In the genomic region with DNA sequence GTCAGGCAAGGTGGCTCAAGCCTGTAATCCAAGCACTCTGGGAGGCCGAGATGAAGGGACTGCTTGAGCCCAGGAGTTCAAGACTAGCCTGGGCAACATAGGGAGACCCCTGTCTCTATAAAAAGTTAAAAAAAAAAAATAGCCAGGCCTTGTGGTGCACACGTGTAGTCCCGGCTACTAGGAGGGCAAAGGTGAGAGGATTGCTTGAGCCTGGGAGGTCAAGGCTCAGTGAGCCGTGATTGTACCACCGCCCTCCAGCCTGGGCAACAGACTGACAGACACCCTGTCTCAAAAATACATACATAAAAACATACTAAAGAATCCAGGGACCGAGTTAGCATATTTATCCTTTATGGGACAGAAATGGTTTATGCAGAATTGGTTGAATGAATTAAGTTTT, we compare ENCODE assay signal across 13 cellular contexts. TPM values are rescaled to one million over a fixed set of nuclear protein-coding genes. Genes with fewer than 3 reads are reported as not detected.
"Had no signal": no experiment of that assay in that cellular context is flagged by ENCODE, and none has a peak within 500 bp of the region (broad histone marks: within the 10 kb centered on the region; RNA-seq: fewer than 3 reads in every experiment).

No MANE protein-coding gene starts in this region.

- H3K4me3 ChIP-seq: lower lobe of right lung, SJSA1, smooth muscle cell had no signal

- H3K9ac ChIP-seq: parathyroid adenoma had no signal

- ATAC-seq: activated CD8-positive, alpha-beta T cell treated with anti-CD3 and anti-CD28 coated beads for 36 hours; lower lobe of right lung had no signal

- H3K36me3 ChIP-seq: lower lobe of right lung had no signal

- H3K27me3 ChIP-seq: SJSA1 had no signal

- H3K27ac ChIP-seq: lower lobe of right lung, parathyroid adenoma, SJSA1 had no signal

- H3K9me3 Mint-ChIP-seq: activated CD8-positive, alpha-beta T cell treated with anti-CD3 and anti-CD28 coated beads for 36 hours; mesothelial cell of epicardium had no signal

- H2AFZ ChIP-seq: parathyroid adenoma had no signal

- H3K27ac Mint-ChIP-seq: mesothelial cell of epicardium had no signal

- H3K27me3 Mint-ChIP-seq: activated CD8-positive, alpha-beta T cell treated with anti-CD3 and anti-CD28 coated beads for 36 hours had no signal

- H3K9me3 ChIP-seq: lower lobe of right lung, SJSA1 had no signal

- H3K4me3 Mint-ChIP-seq: activated CD8-positive, alpha-beta T cell treated with anti-CD3 and anti-CD28 coated beads for 36 hours; mesothelial cell of epicardium had no signal

- DNase-seq: activated CD8-positive, alpha-beta T cell treated with anti-CD3 and anti-CD28 coated beads for 36 hours; activated effector memory CD4-positive, alpha-beta T cell treated with anti-CD3 and anti-CD28 coated beads, Interleukin-2, amount 50 U/mL, for 16 hours; caudate nucleus; hippocampal formation; kidney glomerular epithelial cell; lower lobe of right lung; retina; substantia nigra; SW 1271 had no signal

- H3K4me2 ChIP-seq: smooth muscle cell had no signal

RNA-seq across cellular contexts. Expression of gene ERICH6, which starts 45.5 kb away (rescaled TPM):
- total RNA-seq: activated CD8-positive, alpha-beta T cell treated with anti-CD3 and anti-CD28 coated beads for 36 hours; lower lobe of right lung; SJSA1; smooth muscle cell had no signal
